ENCODE assay signal across 1 cellular context in genomic region chr7:21927693-21928092, GRCh38.
TF ChIP-seq lines count a peak whose summit lies in the region.

No MANE protein-coding gene starts in this region.

TF ChIP-seq in GM23338, 12 proteins besides CTCF, POLR2A, EP300 and RAD21:
- no peak for TF ChIP-seq ZNF462 (CRISPR knock-in tag; IDR thresholded peaks at IDR 0.05)
- no peak for TF ChIP-seq JUNB (IDR thresholded peaks at IDR 0.05; ENCODE audit: unreplicated experiment)
- no peak for TF ChIP-seq NANOG (IDR thresholded peaks at IDR 0.05; ENCODE audit: borderline replicate concordance)
- no peak for TF ChIP-seq ZNF331 (CRISPR knock-in tag; IDR thresholded peaks at IDR 0.05; ENCODE audit: low read depth)
- no peak for TF ChIP-seq CREB1 (CRISPR knock-in tag; IDR thresholded peaks at IDR 0.05; ENCODE audit: low read depth)
- no peak for TF ChIP-seq STAT1 (IDR thresholded peaks at IDR 0.05; ENCODE audit: unreplicated experiment)
- TF ChIP-seq EZH2phosphoT487 (IDR thresholded peaks at IDR 0.05; ENCODE audit: unreplicated experiment), result no peak
- TF ChIP-seq REST (IDR thresholded peaks at IDR 0.05; ENCODE audit: unreplicated experiment), result no peak
- TF ChIP-seq ETS1 (IDR thresholded peaks at IDR 0.05), result no peak
- no peak for TF ChIP-seq ZNF114 (CRISPR knock-in tag; IDR thresholded peaks at IDR 0.05)
- TF ChIP-seq EZH2 (IDR thresholded peaks at IDR 0.05; ENCODE audit: low read depth, unreplicated experiment), result no peak
- TF ChIP-seq POLR2AphosphoS5 (IDR thresholded peaks at IDR 0.05; ENCODE audit: low read depth), result no peak
